ENCODE assay signal across 28 cellular contexts in the genomic region with DNA sequence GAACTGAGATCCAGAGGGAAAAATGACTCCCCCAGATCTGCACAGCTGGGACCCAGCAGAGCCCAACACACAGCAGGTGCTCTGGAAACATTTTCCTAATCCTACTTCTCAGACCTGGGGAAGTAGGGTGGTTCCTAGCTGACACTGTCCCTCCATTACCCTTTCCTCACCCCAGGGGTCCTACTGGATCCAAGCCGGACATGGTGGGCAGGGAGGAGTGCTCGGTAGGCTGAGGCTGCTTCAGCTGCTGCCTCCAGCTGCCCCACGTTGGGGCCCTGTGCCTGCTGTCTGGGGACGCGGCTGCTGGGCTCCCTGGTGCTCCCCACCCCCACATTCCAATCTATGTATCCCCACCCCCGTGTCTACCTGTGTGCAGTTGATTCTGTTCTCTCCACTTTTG. TPM values are rescaled to one million over a fixed set of nuclear protein-coding genes. Genes with fewer than 3 reads are reported as not detected.
DNase-seq lines count a peak whose midpoint lies in the region; ATAC-seq and TF ChIP-seq lines count a peak whose summit lies in the region.
"Had no signal": no experiment of that assay in that cellular context is flagged by ENCODE, and none has a peak within 500 bp of the region (broad histone marks: within the 10 kb centered on the region; RNA-seq: fewer than 3 reads in every experiment).

No MANE protein-coding gene starts in this region.

- POLR2A ChIA-PET in activated naive CD8-positive, alpha-beta T cell treated with anti-CD3 and anti-CD28 coated beads, Interleukin-2, amount 10 ng/mL, durations not matched to agents 7 days and 5 days (lab: Charles Lee), result no interaction called here

- TF ChIP-seq CTCF in lower lobe of right lung (IDR thresholded peaks at IDR 0.05), result no peak
- no peak for TF ChIP-seq CTCF in GM13977 (IDR thresholded peaks at IDR 0.05; ENCODE audit: extremely low read depth, insufficient read depth, missing control alignments)

- peak overlapping the region in 2 of 3 donors; percentile 57 to 81 for H3K9ac ChIP-seq in skeletal muscle tissue (ENCODE audit: low read depth in 1 of 3, low read length in 3 of 3)
- H3K9ac ChIP-seq: SK-N-SH had no signal

- H3K4me3 ChIP-seq in SJCRH30, result no peak overlapping the region
- no peak overlapping the region for H3K4me3 ChIP-seq in lower lobe of right lung
- H3K4me3 ChIP-seq in skeletal muscle tissue (ENCODE audit: low read length in 3 of 3), result no peak overlapping the region
- H3K4me3 ChIP-seq: coronary artery, GM12878, MG63, right lobe of liver, suprapubic skin had no signal

- H3K36me3 ChIP-seq in SJCRH30 (no peaks in the 10 kb centered on the region), lower lobe of right lung (no peaks in the 10 kb centered on the region), skeletal muscle tissue (ENCODE audit: control insufficient read depth in 3 of 3, insufficient read depth in 3 of 3, low read length in 3 of 3) (no peaks in the 10 kb centered on the region)
- H3K36me3 ChIP-seq: MG63, right lobe of liver, suprapubic skin had no signal

- no peak overlapping the region for H3K4me3 Mint-ChIP-seq in activated naive CD8-positive, alpha-beta T cell treated with anti-CD3 and anti-CD28 coated beads, Interleukin-2, amount 10 ng/mL, durations not matched to agents 7 days and 5 days
- H3K4me3 Mint-ChIP-seq in activated naive CD8-positive, alpha-beta T cell treated with anti-CD3 and anti-CD28 coated beads for 36 hours, result no peak overlapping the region
- H3K4me3 Mint-ChIP-seq: activated CD4-positive, alpha-beta memory T cell treated with anti-CD3 and anti-CD28 coated beads, Interleukin-2, amount 10 ng/mL, durations not matched to agents 7 days and 5 days; activated naive CD4-positive, alpha-beta T cell treated with anti-CD3 and anti-CD28 coated beads, Interleukin-2, amount 50 U/mL, for 24 hours; CD4-positive, alpha-beta memory T cell; natural killer cell treated with Interleukin-12 subunit alpha and Interleukin-12 subunit beta and Interleukin-15 and Interleukin-18, amount 100 ng/mL, for 72 hours; stimulated activated naive B cell treated with anti-CD40 and anti-IgM and Interleukin-4, amounts not matched to agents 10 μg/mL and 1 μg/mL and 100 μg/mL, for 72 hours; T-helper 17 cell had no signal

- H3K9me3 Mint-ChIP-seq in activated naive CD8-positive, alpha-beta T cell treated with anti-CD3 and anti-CD28 coated beads, Interleukin-2, amount 10 ng/mL, durations not matched to agents 7 days and 5 days, result no peaks in the 10 kb centered on the region
- no peaks in the 10 kb centered on the region for H3K9me3 Mint-ChIP-seq in activated naive CD8-positive, alpha-beta T cell treated with anti-CD3 and anti-CD28 coated beads for 36 hours
- H3K9me3 Mint-ChIP-seq: activated CD4-positive, alpha-beta memory T cell treated with anti-CD3 and anti-CD28 coated beads, Interleukin-2, amount 10 ng/mL, durations not matched to agents 7 days and 5 days; activated naive CD4-positive, alpha-beta T cell treated with anti-CD3 and anti-CD28 coated beads, Interleukin-2, amount 50 U/mL, for 24 hours; CD4-positive, alpha-beta memory T cell; immature natural killer cell; natural killer cell treated with Interleukin-12 subunit alpha and Interleukin-12 subunit beta and Interleukin-15 and Interleukin-18, amount 100 ng/mL, for 72 hours; stimulated activated naive B cell treated with anti-CD40 and anti-IgM and Interleukin-4, amounts not matched to agents 10 μg/mL and 1 μg/mL and 100 μg/mL, for 72 hours had no signal

- ATAC-seq in activated naive CD8-positive, alpha-beta T cell treated with anti-CD3 and anti-CD28 coated beads, Interleukin-2, amount 10 ng/mL, durations not matched to agents 7 days and 5 days (ENCODE audit: low read depth), result no peak
- ATAC-seq in lower lobe of right lung, result no peak
- no peak for ATAC-seq in GM19023 (IDR thresholded peaks at IDR 0.05; ENCODE audit: unreplicated experiment)
- no peak for ATAC-seq in GM18519 (IDR thresholded peaks at IDR 0.05; ENCODE audit: low FRiP score, unreplicated experiment)

- H3K27me3 ChIP-seq in SJCRH30 (no peaks in the 10 kb centered on the region), lower lobe of right lung (ENCODE audit: low read depth) (no peaks in the 10 kb centered on the region), skeletal muscle tissue (ENCODE audit: control insufficient read depth in 3 of 3, insufficient read depth in 3 of 3, low read length in 3 of 3) (peaks cover 0 to 14% (median 0%) of the 10 kb centered on the region in 3 donors)
- H3K27me3 ChIP-seq: MG63, right lobe of liver had no signal

- H3K27me3 Mint-ChIP-seq in activated naive CD8-positive, alpha-beta T cell treated with anti-CD3 and anti-CD28 coated beads, Interleukin-2, amount 10 ng/mL, durations not matched to agents 7 days and 5 days, result peaks cover 5% of the 10 kb centered on the region
- no peaks in the 10 kb centered on the region for H3K27me3 Mint-ChIP-seq in activated naive CD8-positive, alpha-beta T cell treated with anti-CD3 and anti-CD28 coated beads for 36 hours
- H3K27me3 Mint-ChIP-seq: activated CD4-positive, alpha-beta memory T cell treated with anti-CD3 and anti-CD28 coated beads, Interleukin-2, amount 10 ng/mL, durations not matched to agents 7 days and 5 days; activated naive CD4-positive, alpha-beta T cell treated with anti-CD3 and anti-CD28 coated beads, Interleukin-2, amount 50 U/mL, for 24 hours; CD4-positive, alpha-beta memory T cell had no signal

- H3K4me1 Mint-ChIP-seq in activated naive CD8-positive, alpha-beta T cell treated with anti-CD3 and anti-CD28 coated beads, Interleukin-2, amount 10 ng/mL, durations not matched to agents 7 days and 5 days, result peaks cover 11% of the 10 kb centered on the region
- peaks cover 4% of the 10 kb centered on the region for H3K4me1 Mint-ChIP-seq in activated naive CD8-positive, alpha-beta T cell treated with anti-CD3 and anti-CD28 coated beads for 36 hours

- peak overlapping the region; percentile 49 for H3K27ac ChIP-seq in SJCRH30
- peak overlapping the region; percentile 66 for H3K27ac ChIP-seq in lower lobe of right lung
- peak overlapping the region; percentile 87 for H3K27ac ChIP-seq in skeletal muscle tissue (ENCODE audit: low read depth, low read length)
- H3K27ac ChIP-seq: 22Rv1, coronary artery, right lobe of liver, suprapubic skin had no signal

- H3K27ac Mint-ChIP-seq in activated naive CD8-positive, alpha-beta T cell treated with anti-CD3 and anti-CD28 coated beads, Interleukin-2, amount 10 ng/mL, durations not matched to agents 7 days and 5 days, result peak overlapping the region; percentile 12
- H3K27ac Mint-ChIP-seq in activated naive CD8-positive, alpha-beta T cell treated with anti-CD3 and anti-CD28 coated beads for 36 hours, result no peak overlapping the region
- H3K27ac Mint-ChIP-seq: activated CD4-positive, alpha-beta memory T cell treated with anti-CD3 and anti-CD28 coated beads, Interleukin-2, amount 10 ng/mL, durations not matched to agents 7 days and 5 days; activated naive CD4-positive, alpha-beta T cell treated with anti-CD3 and anti-CD28 coated beads, Interleukin-2, amount 50 U/mL, for 24 hours; immature natural killer cell; stimulated activated naive B cell treated with anti-CD40 and anti-IgM and Interleukin-4, amounts not matched to agents 10 μg/mL and 1 μg/mL and 100 μg/mL, for 72 hours; T-helper 17 cell had no signal

- intact Hi-C loops in lower lobe of right lung (cut with DNase I), result no loop called here

- in situ Hi-C loops in GM13977 (cut with MboI; ENCODE audit: low pct_unique_long_range_greater_than_20kb, low sequenced_read_pairs, unreplicated experiment), result no loop called here

- H3K9me3 ChIP-seq in SJCRH30 (replicated peaks), result no peaks in the 10 kb centered on the region
- no peaks in the 10 kb centered on the region for H3K9me3 ChIP-seq in lower lobe of right lung
- no peaks in the 10 kb centered on the region for H3K9me3 ChIP-seq in skeletal muscle tissue (ENCODE audit: control insufficient read depth in 3 of 3, low read length in 3 of 3)
- H3K9me3 ChIP-seq: MG63, right lobe of liver, SK-N-SH, suprapubic skin had no signal

- H3K4me1 ChIP-seq in SJCRH30 (peaks cover 59% of the 10 kb centered on the region), lower lobe of right lung (peaks cover 59% of the 10 kb centered on the region), skeletal muscle tissue (ENCODE audit: control insufficient read depth in 3 of 3, insufficient read depth in 3 of 3, low read length in 3 of 3) (peaks cover 49 to 79% (median 75%) of the 10 kb centered on the region in 3 donors)
- H3K4me1 ChIP-seq: right lobe of liver had no signal

- H3K36me3 Mint-ChIP-seq in activated naive CD8-positive, alpha-beta T cell treated with anti-CD3 and anti-CD28 coated beads, Interleukin-2, amount 10 ng/mL, durations not matched to agents 7 days and 5 days, result no peaks in the 10 kb centered on the region
- H3K36me3 Mint-ChIP-seq in activated naive CD8-positive, alpha-beta T cell treated with anti-CD3 and anti-CD28 coated beads for 36 hours, result no peaks in the 10 kb centered on the region
- H3K36me3 Mint-ChIP-seq: activated naive CD4-positive, alpha-beta T cell treated with anti-CD3 and anti-CD28 coated beads, Interleukin-2, amount 50 U/mL, for 24 hours; CD4-positive, alpha-beta memory T cell; immature natural killer cell; natural killer cell treated with Interleukin-12 subunit alpha and Interleukin-12 subunit beta and Interleukin-15 and Interleukin-18, amount 100 ng/mL, for 72 hours; stimulated activated naive B cell treated with anti-CD40 and anti-IgM and Interleukin-4, amounts not matched to agents 10 μg/mL and 1 μg/mL and 100 μg/mL, for 72 hours had no signal

- DNase-seq in activated naive CD8-positive, alpha-beta T cell treated with anti-CD3 and anti-CD28 coated beads, Interleukin-2, amount 10 ng/mL, durations not matched to agents 7 days and 5 days, result no peak
- no peak for DNase-seq in activated naive CD8-positive, alpha-beta T cell treated with anti-CD3 and anti-CD28 coated beads for 36 hours
- peak; percentile 59 to 67 for DNase-seq in SJCRH30
- DNase-seq in lower lobe of right lung, result no peak
- no peak for DNase-seq in GM13977 (ENCODE audit: low spot score)
- DNase-seq: activated CD4-positive, alpha-beta memory T cell treated with anti-CD3 and anti-CD28 coated beads, Interleukin-2, amount 10 ng/mL, durations not matched to agents 7 days and 5 days; activated CD4-positive, alpha-beta T cell treated with anti-CD3 and anti-CD28 coated beads for 1 hour; activated CD8-positive, alpha-beta memory T cell treated with anti-CD3 and anti-CD28 coated beads, Interleukin-2, amount 50 U/mL, for 48 hours; CD4-positive, alpha-beta memory T cell; immature natural killer cell; NCI-H446; NCI-H774; right lobe of liver; RPMI8226; stimulated activated CD4-positive, alpha-beta T cell treated with anti-CD3 and anti-CD28 coated beads, Interleukin-15, amount 100 ng/mL, for 24 hours; stimulated activated naive B cell treated with anti-CD40 and anti-IgM and Interleukin-4, amounts not matched to agents 10 μg/mL and 1 μg/mL and 100 μg/mL, for 72 hours; T-helper 17 cell had no signal

RNA-seq across cellular contexts. Expression of a gene that starts 29.8 kb away (rescaled TPM):
- total RNA-seq in activated naive CD8-positive, alpha-beta T cell treated with anti-CD3 and anti-CD28 coated beads, Interleukin-2, amount 10 ng/mL, durations not matched to agents 7 days and 5 days, result 10 to 100 TPM; 39.8 to 42.6 TPM
- 10 to 100 TPM; 38.6 to 38.7 TPM for total RNA-seq in activated naive CD8-positive, alpha-beta T cell treated with anti-CD3 and anti-CD28 coated beads for 36 hours
- 10.5 and 10.9 TPM in 2 replicates for total RNA-seq in SJCRH30 (2014; rRNA removed; shearing (Covaris generic))
- 84.0 TPM for total RNA-seq in lower lobe of right lung
- total RNA-seq in skeletal muscle tissue, result 5.7 TPM

Comparison
In these comparisons a context has a peak if more than half of its experiments do, and no peak if none do; other contexts are left out.
1. DNase-seq: peak in SJCRH30 (2 of 2); none in activated naive CD8-positive, alpha-beta T cell treated with anti-CD3 and anti-CD28 coated beads, Interleukin-2, amount 10 ng/mL, durations not matched to agents 7 days and 5 days (single experiment), activated naive CD8-positive, alpha-beta T cell treated with anti-CD3 and anti-CD28 coated beads for 36 hours (single experiment), lower lobe of right lung (single experiment) and GM13977 (single experiment).
2. Peak in every context shown above with its lines, with median percentiles within 50 percentile points of each other: H3K27ac ChIP-seq.